In the genomic region with DNA sequence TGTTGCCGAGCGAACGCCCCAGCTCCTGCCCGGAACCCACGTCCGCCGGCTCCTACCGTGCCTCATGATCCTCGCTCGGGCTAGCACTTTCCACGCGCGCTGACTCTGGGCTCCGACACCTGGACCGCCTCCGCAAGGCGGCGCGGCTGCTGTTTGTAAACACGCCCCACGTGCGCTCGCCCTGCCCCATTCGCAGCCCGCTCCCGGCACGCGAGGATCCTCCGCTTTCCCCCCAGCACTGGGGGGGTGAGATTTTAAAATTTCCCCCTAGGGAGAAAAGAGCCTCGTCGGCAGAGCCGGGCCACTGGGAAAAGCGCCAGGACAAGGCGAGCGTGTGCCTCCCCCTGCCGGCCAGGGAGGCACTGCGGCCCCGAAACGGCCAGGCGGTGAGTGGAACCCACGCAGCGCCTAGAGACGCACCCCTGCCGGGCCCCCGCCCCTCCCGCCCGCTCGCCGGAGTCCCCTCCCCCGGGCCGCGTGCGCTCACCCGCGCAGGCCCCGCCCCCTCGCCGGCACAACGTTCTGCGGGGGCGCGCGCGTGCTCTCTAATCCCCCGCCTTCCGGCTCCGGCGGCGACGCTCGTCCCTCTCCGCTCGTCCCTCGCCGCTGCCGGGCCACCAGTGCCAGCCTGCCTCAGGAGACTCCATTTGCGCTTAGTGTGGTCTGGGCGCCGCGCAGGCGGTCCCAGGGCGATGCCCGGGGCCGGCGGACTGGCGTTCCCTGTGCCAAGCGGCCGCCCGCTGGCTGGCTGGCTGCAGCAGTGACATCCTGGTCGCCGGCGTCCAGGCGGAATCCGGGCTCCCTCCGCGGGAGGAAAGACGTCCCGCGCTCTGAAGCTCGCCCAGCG, we compare ENCODE assay signal across 8 cellular contexts.
DNase-seq lines count a peak whose midpoint lies in the region; ATAC-seq and TF ChIP-seq lines count a peak whose summit lies in the region.

A gene (plus strand): TSS at position 548 of the 847 bp plus-strand sequence. CDS start 1,442 bp downstream, outside the sequence.

- peak; percentile 95 for DNase-seq in AG08395 (ENCODE audit: low spot score)
- DNase-seq in NCI-H2171 (lab: John Stamatoyannopoulos, UW) = peak; percentile 84
- peak; percentile 83 to 92 for DNase-seq in cardiac fibroblast (ENCODE audit: low read depth in 2 of 2)
- peak; percentile 88 for DNase-seq in iris pigment epithelial cell (ENCODE audit: low read depth)
- DNase-seq in stimulated activated CD4-positive, alpha-beta T cell treated with anti-CD3 and anti-CD28 coated beads, Interleukin-12 subunit alpha, Interleukin-12 subunit beta, amount 100 ng/mL, for 4 hours = peak; percentile 88

- H3K4me3 ChIP-seq in WI38 (ENCODE audit: low read depth, low read length) = peak within 1 kb of the TSS; percentile 84
- H3K4me3 ChIP-seq in cardiac fibroblast (replicated peaks in 1 of 2; ENCODE audit: low read depth in 2 of 2, low read length in 2 of 2) = peak within 1 kb of the TSS; percentile 76 to 80

- ATAC-seq in GM18870 (IDR thresholded peaks at IDR 0.05; ENCODE audit: unreplicated experiment) = peak; percentile 76
- peak; percentile 85 for ATAC-seq in HG03108 (IDR thresholded peaks at IDR 0.05; ENCODE audit: unreplicated experiment)

- TF ChIP-seq CTCF in WI38 (IDR thresholded peaks at IDR 0.05; ENCODE audit: low read depth, low read length) = peak; percentile 68
- peak; percentile 70 for TF ChIP-seq CTCF in cardiac fibroblast (IDR thresholded peaks at IDR 0.05; ENCODE audit: low read depth, low read length)

Comparison
In these comparisons a context has a peak if more than half of its experiments do, and no peak if none do; other contexts are left out.
1. Peak in every context shown above with its lines: DNase-seq, ATAC-seq and H3K4me3 ChIP-seq.